Comparison of ENCODE assay signal across 18 cellular contexts in genomic region chr6:70714716-70715257, GRCh38.
"Had no signal": no experiment of that assay in that cellular context is flagged by ENCODE, and none has a peak within 500 bp of the region (broad histone marks: within the 10 kb centered on the region; RNA-seq: fewer than 3 reads in every experiment).

No MANE protein-coding gene starts in this region.

- H3K9me3 ChIP-seq: colonic mucosa had no signal

- ATAC-seq: foreskin keratinocyte; gastroesophageal sphincter; heart right ventricle; left cardiac atrium; left lung; left ventricle myocardium superior; lower lobe of right lung; mucosa of descending colon; naive thymus-derived CD8-positive, alpha-beta T cell had no signal

- H3K27ac ChIP-seq: colonic mucosa, esophagus muscularis mucosa, foreskin keratinocyte, gastroesophageal sphincter, heart right ventricle, left lung, lower lobe of right lung had no signal

- H3K36me3 ChIP-seq: colonic mucosa, esophagus muscularis mucosa, gastroesophageal sphincter, heart right ventricle, left lung, lower lobe of right lung had no signal

- DNase-seq: colonic mucosa; cortex of kidney; effector CD8-positive, alpha-beta T cell; foreskin keratinocyte; heart right ventricle; hippocampal formation; left cardiac atrium; left lung; left ventricle myocardium superior; lower lobe of right lung; mesenchymal stem cell; mucosa of descending colon; naive B cell; naive thymus-derived CD8-positive, alpha-beta T cell had no signal

- H3K27me3 ChIP-seq: colonic mucosa, esophagus muscularis mucosa, foreskin keratinocyte, gastroesophageal sphincter, heart right ventricle, left lung had no signal

- FAIRE-seq: endothelial cell of umbilical vein, keratinocyte had no signal

- H3K4me1 ChIP-seq: colonic mucosa, foreskin keratinocyte, gastroesophageal sphincter, left lung had no signal

- H3K4me3 ChIP-seq: colonic mucosa, esophagus muscularis mucosa, gastroesophageal sphincter, heart right ventricle, left lung, lower lobe of right lung, mucosa of descending colon had no signal
